Comparison of ENCODE assay signal across 24 cellular contexts in genomic region chr16:87188104-87188503, GRCh38.
A peak's percentile ranks its signal among the peaks of the same experiment; 100 is the strongest.
DNase-seq lines count a peak whose midpoint lies in the region; FAIRE-seq and TF ChIP-seq lines count a peak whose summit lies in the region.
"Had no signal": no experiment of that assay in that cellular context is flagged by ENCODE, and none has a peak within 500 bp of the region (broad histone marks: within the 10 kb centered on the region; RNA-seq: fewer than 3 reads in every experiment).

No MANE protein-coding gene starts in this region.

- H3K9me2 ChIP-seq in hepatocyte (replicated peaks; ENCODE audit: insufficient read depth) = no peaks in the 10 kb centered on the region

- H2AK5ac ChIP-seq in mesenchymal stem cell (ENCODE audit: low read length, severe bottlenecking) (no peak overlapping the region), neuronal stem cell (ENCODE audit: low read depth, low read length) (no peak overlapping the region)

- CTCF ChIA-PET in HEK293 (lab: Yijun Ruan, JAX) = interaction anchor here (0.7 kb wide), 1 partner anchor 159 kb away, joined by 3 read pairs; no protein-coding TSS in a partner anchor

- no peak overlapping the region for H3K4ac ChIP-seq in mesenchymal stem cell (ENCODE audit: low read depth in 1 of 2, low read length in 2 of 2)
- H3K4ac ChIP-seq in neuronal stem cell (ENCODE audit: low read length) = peak overlapping the region; percentile 2

- TF ChIP-seq POLR2A in GM12891 (IDR thresholded peaks at IDR 0.05; ENCODE audit: low read depth, low read length) = no peak

- H3K27ac ChIP-seq in HEK293 (ENCODE audit: extremely low read depth, low read depth, low read length) (no peak overlapping the region), mesenchymal stem cell (ENCODE audit: low read length, poor library complexity, severe bottlenecking) (no peak overlapping the region), neuronal stem cell (replicated peaks; ENCODE audit: low read length) (no peak overlapping the region), hepatocyte (no peak overlapping the region)
- H3K27ac ChIP-seq: A549; BLaER1 treated with 17β-estradiol and CSF1 and Interleukin-3, amounts not matched to agents 10 nM and 100 nM; GM23248 had no signal

- WGBS in mesenchymal stem cell = 98% methylated on average over 7 of the region's 8 CpGs
- no CpG with 5 or more reads among the region's 8 CpGs for WGBS in neuronal stem cell (ENCODE audit: extremely low coverage in 2 of 2, insufficient read length in 2 of 2, insufficient replicate concordance in 1 of 2), 2 donors
- 84% methylated on average over 5 of the region's 8 CpGs for WGBS in hepatocyte (ENCODE audit: low lambda C conversion rate, missing lambda C conversion rate)

- no peak overlapping the region for H3K4me2 ChIP-seq in mesenchymal stem cell (ENCODE audit: low read length, poor library complexity, severe bottlenecking)
- H3K4me2 ChIP-seq in neuronal stem cell (ENCODE audit: insufficient read depth, low read length, poor library complexity, severe bottlenecking) = no peak overlapping the region
- H3K4me2 ChIP-seq in hepatocyte = no peak overlapping the region
- H3K4me2 ChIP-seq: A549; BLaER1 treated with 17β-estradiol and CSF1 and Interleukin-3, amounts not matched to agents 10 nM and 100 nM had no signal

- H2BK12ac ChIP-seq in mesenchymal stem cell (ENCODE audit: low read length in 2 of 2) (no peak overlapping the region), neuronal stem cell (ENCODE audit: low read length) (no peak overlapping the region)

- DNase-seq in GM12891 (ENCODE audit: insufficient read length, low spot score) (no peak), mesenchymal stem cell (no peak), neuronal stem cell (ENCODE audit: low spot score) (no peak), NCI-H510A treated with DMSO at 0.1 percent for 48 hours (lab: John Stamatoyannopoulos, UW) (no peak), cerebellar cortex (ENCODE audit: low spot score) (no peak), hepatocyte (ENCODE audit: low spot score) (no peak), NCI-H524 (lab: John Stamatoyannopoulos, UW) (no peak)
- DNase-seq: 8988T; ACHN; AML-193; BE2C; Calu3; CD4-positive, alpha-beta T cell; CD8-positive, alpha-beta memory T cell; DMS53; DMS79 treated with DMSO at 0.1 percent for 48 hours; GF-D8; GM23248; H9 had no signal

- FAIRE-seq in GM12891 (lab: Jason Lieb, UNC) = peak; percentile 80
- FAIRE-seq: A549, GM12892, GM19239 had no signal

- H3K36me3 ChIP-seq in HEK293 (ENCODE audit: control insufficient read depth in 2 of 2, insufficient read depth in 1 of 2, low read length in 2 of 2) = no peaks in the 10 kb centered on the region
- H3K36me3 ChIP-seq in mesenchymal stem cell (ENCODE audit: control insufficient read depth in 1 of 2, insufficient read depth in 2 of 2, low read depth in 1 of 2, low read length in 2 of 2) = no peaks in the 10 kb centered on the region
- H3K36me3 ChIP-seq in neuronal stem cell (replicated peaks in 1 of 2; ENCODE audit: control insufficient read depth in 2 of 2, insufficient read depth in 2 of 2, low read length in 2 of 2) = peaks cover 0 to 4% of the 10 kb centered on the region in 2 donors
- no peaks in the 10 kb centered on the region for H3K36me3 ChIP-seq in hepatocyte (replicated peaks; ENCODE audit: insufficient read depth, low read depth)
- H3K36me3 ChIP-seq: BE2C; BLaER1 treated with 17β-estradiol and CSF1 and Interleukin-3, amounts not matched to agents 10 nM and 100 nM had no signal

- TF ChIP-seq CTCF in HEK293 (tag by site-specific recombination; IDR thresholded peaks at IDR 0.05) = no peak
- no peak for TF ChIP-seq CTCF in hepatocyte (IDR thresholded peaks at IDR 0.05; ENCODE audit: poor library complexity)

- H2AFZ ChIP-seq in mesenchymal stem cell (ENCODE audit: low read depth, low read length) (no peak overlapping the region), neuronal stem cell (ENCODE audit: low read length) (no peak overlapping the region), hepatocyte (no peak overlapping the region)
- H2AFZ ChIP-seq: GM23248 had no signal

- H3K23ac ChIP-seq in mesenchymal stem cell (ENCODE audit: low read length in 2 of 2) (no peak overlapping the region), neuronal stem cell (ENCODE audit: low read depth, low read length, poor library complexity) (peak overlapping the region; percentile 62)

- H2BK15ac ChIP-seq in mesenchymal stem cell (ENCODE audit: low read depth, poor library complexity, severe bottlenecking) (no peak overlapping the region), neuronal stem cell (ENCODE audit: low read length) (no peak overlapping the region)

- H3K79me1 ChIP-seq in mesenchymal stem cell (replicated peaks; ENCODE audit: low read length, poor library complexity, severe bottlenecking) (no peaks in the 10 kb centered on the region), neuronal stem cell (ENCODE audit: low read depth, low read length) (peaks cover 6% of the 10 kb centered on the region)

- no peaks in the 10 kb centered on the region for H3K9me3 ChIP-seq in HEK293 (ENCODE audit: control insufficient read depth, insufficient read depth, low read depth, low read length)
- H3K9me3 ChIP-seq in mesenchymal stem cell (ENCODE audit: control insufficient read depth, low read length) = peaks cover 21% of the 10 kb centered on the region
- H3K9me3 ChIP-seq in neuronal stem cell (replicated peaks in 1 of 2; ENCODE audit: control insufficient read depth in 2 of 2, insufficient read depth in 1 of 2, low read depth in 1 of 2, low read length in 2 of 2) = peaks cover 0 to 17% of the 10 kb centered on the region in 2 donors
- H3K9me3 ChIP-seq in hepatocyte (ENCODE audit: low read depth) = no peaks in the 10 kb centered on the region
- H3K9me3 ChIP-seq: BE2C had no signal

- no peak overlapping the region for H4K8ac ChIP-seq in mesenchymal stem cell (ENCODE audit: low read length)
- no peak overlapping the region for H4K8ac ChIP-seq in neuronal stem cell (ENCODE audit: low read depth, low read length)

- H3K27me3 ChIP-seq in mesenchymal stem cell (ENCODE audit: control insufficient read depth in 1 of 2, insufficient read depth in 1 of 2, low read length in 2 of 2) = peaks cover 0 to 11% of the 10 kb centered on the region in 2 experiments
- peaks cover 0 to 2% (median 0%) of the 10 kb centered on the region in 3 experiments for H3K27me3 ChIP-seq in neuronal stem cell (ENCODE audit: control insufficient read depth in 3 of 3, insufficient read depth in 3 of 3, low read depth in 1 of 3, low read length in 3 of 3)
- no peaks in the 10 kb centered on the region for H3K27me3 ChIP-seq in hepatocyte
- H3K27me3 ChIP-seq: BE2C; BLaER1 treated with 17β-estradiol and CSF1 and Interleukin-3, amounts not matched to agents 10 nM and 100 nM had no signal

- POLR2A ChIA-PET in HEK293 (lab: Yijun Ruan, JAX) = no interaction called here

- H2BK120ac ChIP-seq in mesenchymal stem cell (ENCODE audit: low read depth, low read length) (no peak overlapping the region), neuronal stem cell (ENCODE audit: low read depth, low read length) (no peak overlapping the region)

- no peaks in the 10 kb centered on the region for H3K4me1 ChIP-seq in HEK293 (ENCODE audit: control insufficient read depth, insufficient read depth, low read length)
- peaks cover 18% of the 10 kb centered on the region for H3K4me1 ChIP-seq in mesenchymal stem cell (ENCODE audit: control insufficient read depth, insufficient read depth, low read depth, low read length)
- H3K4me1 ChIP-seq in neuronal stem cell (ENCODE audit: control insufficient read depth in 2 of 2, insufficient read depth in 1 of 2, low read depth in 1 of 2, low read length in 2 of 2) = peaks cover 9 to 13% of the 10 kb centered on the region in 2 donors
- H3K4me1 ChIP-seq in hepatocyte (ENCODE audit: insufficient read depth) = no peaks in the 10 kb centered on the region
- H3K4me1 ChIP-seq: A549, BE2C had no signal

- peak overlapping the region; percentile 36 for H4K91ac ChIP-seq in mesenchymal stem cell (ENCODE audit: low read length)
- H4K91ac ChIP-seq in neuronal stem cell (ENCODE audit: low read depth, low read length, poor library complexity) = no peak overlapping the region

- peak overlapping the region in 1 of 2 experiments; percentile 5 for H3K14ac ChIP-seq in mesenchymal stem cell (ENCODE audit: low read length in 2 of 2)
- H3K14ac ChIP-seq in neuronal stem cell (ENCODE audit: low read length) = peak overlapping the region; percentile 50

- H3K9ac ChIP-seq in mesenchymal stem cell (ENCODE audit: low read length) (no peak overlapping the region), neuronal stem cell (ENCODE audit: low read depth, low read length, poor library complexity) (peak overlapping the region; percentile 37)
- H3K9ac ChIP-seq: BLaER1 treated with 17β-estradiol and CSF1 and Interleukin-3, amounts not matched to agents 10 nM and 100 nM; GM23248 had no signal

- H3K4me3 ChIP-seq in HEK293 (ENCODE audit: low read depth, low read length) (no peak overlapping the region), mesenchymal stem cell (ENCODE audit: insufficient read depth in 1 of 2, low read depth in 1 of 2, low read length in 2 of 2) (peak overlapping the region in 1 of 2 experiments; percentile 30), neuronal stem cell (ENCODE audit: low read length in 2 of 2) (peak overlapping the region in 1 of 2 donors; percentile 73), hepatocyte (no peak overlapping the region)
- H3K4me3 ChIP-seq: A549; BLaER1 treated with 17β-estradiol and CSF1 and Interleukin-3, amounts not matched to agents 10 nM and 100 nM; GM23248 had no signal

- no peak overlapping the region for H2BK5ac ChIP-seq in mesenchymal stem cell (ENCODE audit: low read depth, low read length, poor library complexity, severe bottlenecking)
- no peak overlapping the region for H2BK5ac ChIP-seq in neuronal stem cell (ENCODE audit: low read length)

- H3K79me2 ChIP-seq in hepatocyte = no peaks in the 10 kb centered on the region

- H3K18ac ChIP-seq in mesenchymal stem cell (ENCODE audit: low read depth in 1 of 2, low read length in 2 of 2) (peak overlapping the region in 1 of 2 experiments; percentile 38), neuronal stem cell (ENCODE audit: low read length) (no peak overlapping the region)

- H4K20me1 ChIP-seq in hepatocyte (ENCODE audit: insufficient read depth, poor library complexity, severe bottlenecking) = no peaks in the 10 kb centered on the region
- H4K20me1 ChIP-seq: BLaER1 treated with 17β-estradiol and CSF1 and Interleukin-3, amounts not matched to agents 10 nM and 100 nM had no signal

TF ChIP-seq in GM12891, 5 proteins besides CTCF, POLR2A, EP300 and RAD21 (continues in another document):
- TF ChIP-seq POLR2AphosphoS5 (IDR thresholded peaks at IDR 0.05; ENCODE audit: low read depth, low read length) (no peak), SPI1 (IDR thresholded peaks at IDR 0.05; ENCODE audit: low read depth, low read length) (no peak), POU2F2 (IDR thresholded peaks at IDR 0.05; ENCODE audit: low read depth, low read length) (no peak), PAX5 (IDR thresholded peaks at IDR 0.05; ENCODE audit: insufficient read depth, low read length, severe bottlenecking) (no peak)
